21 cellular contexts compared by ENCODE assay signal in the genomic region with DNA sequence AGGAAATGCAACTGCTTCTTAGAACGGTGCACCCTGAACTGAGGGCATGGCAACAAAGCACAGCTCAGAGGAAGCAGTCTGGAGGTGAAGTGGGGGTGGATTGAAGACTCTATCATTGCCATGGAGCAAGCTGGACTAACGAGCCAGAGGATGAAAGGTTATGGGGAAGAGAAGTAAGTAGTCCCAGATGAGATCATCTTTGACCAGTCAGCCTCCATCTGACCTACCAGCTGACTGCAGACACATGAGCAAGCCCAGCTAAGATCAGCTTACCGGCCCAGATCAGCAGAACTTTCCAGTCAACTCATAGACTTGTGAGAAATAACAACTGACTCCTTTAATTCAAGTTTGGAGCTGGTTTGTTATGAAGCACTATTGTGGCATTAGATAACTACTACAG. TPM values are rescaled to one million over a fixed set of nuclear protein-coding genes. Genes with fewer than 3 reads are reported as not detected.
DNase-seq lines count a peak whose midpoint lies in the region; ATAC-seq and TF ChIP-seq lines count a peak whose summit lies in the region.
"Had no signal": no experiment of that assay in that cellular context is flagged by ENCODE, and none has a peak within 500 bp of the region (broad histone marks: within the 10 kb centered on the region; RNA-seq: fewer than 3 reads in every experiment).

No MANE protein-coding gene starts in this region.

- intact Hi-C loops in body of pancreas (cut with DNase I) = loop anchor here (10.0 kb wide), 1 partner anchor 512 kb away; no protein-coding TSS in a partner anchor
- intact Hi-C loops in Caco-2 (cut with micrococcal nuclease; ENCODE audit: unreplicated experiment) = no loop called here
- intact Hi-C loops in spleen (cut with DNase I; ENCODE audit: low total_unique reads) = no loop called here

- no peaks in the 10 kb centered on the region for H3K27me3 Mint-ChIP-seq in Caco-2 (ENCODE audit: insufficient read depth, unreplicated experiment)

- H3K4me1 ChIP-seq in body of pancreas (peaks cover 9% of the 10 kb centered on the region), Caco-2 (peaks cover 4% of the 10 kb centered on the region; the same call in 1 of the 2 replicates), spleen (no peaks in the 10 kb centered on the region)

- H3K9me3 ChIP-seq in body of pancreas (no peaks in the 10 kb centered on the region), Caco-2 (no peaks in the 10 kb centered on the region), spleen (no peaks in the 10 kb centered on the region)

- no TSS peak for BruUV-seq in Caco-2 (replicated peaks; lab: Mats Ljungman, UMichigan)

- no peaks in the 10 kb centered on the region for H3K36me3 Mint-ChIP-seq in Caco-2 (ENCODE audit: insufficient read depth, unreplicated experiment)
- H3K36me3 Mint-ChIP-seq: CD4-positive, alpha-beta memory T cell had no signal

- H3K27me3 ChIP-seq in body of pancreas (no peaks in the 10 kb centered on the region), Caco-2 (replicated peaks; ENCODE audit: control insufficient read depth, insufficient read depth, low read length) (no peaks in the 10 kb centered on the region), spleen (replicated peaks in 1 of 7) (peaks cover 0 to under 1% (median 0%) of the 10 kb centered on the region in 7 donors)

- TF ChIP-seq POLR2A in body of pancreas (IDR thresholded peaks at IDR 0.05) (no peak), spleen (IDR thresholded peaks at IDR 0.05) (no peak)

- CTCF ChIA-PET in Caco-2 (lab: Charles Lee) = no interaction called here

- H3K27ac ChIP-seq in body of pancreas = peak overlapping the region in 1 of 4 donors; percentile 9
- H3K27ac ChIP-seq in spleen = no peak overlapping the region
- H3K27ac ChIP-seq: 22Rv1, A549, C4-2B had no signal

- peak; percentile 40 for ATAC-seq in body of pancreas
- ATAC-seq in esophagus mucosa = peak; percentile 17
- ATAC-seq: A549, GM12878, GM23338, HCT116, HepG2 had no signal

- H3K9me3 Mint-ChIP-seq in Caco-2 (ENCODE audit: unreplicated experiment) = no peaks in the 10 kb centered on the region
- H3K9me3 Mint-ChIP-seq: GM23338 had no signal

- TF ChIP-seq CTCF in body of pancreas (IDR thresholded peaks at IDR 0.05) = no peak
- TF ChIP-seq CTCF in Caco-2 (IDR thresholded peaks at IDR 0.05; ENCODE audit: insufficient read depth in 1 of 2, low read depth in 1 of 2, low read length in 1 of 2, severe bottlenecking in 1 of 2, unreplicated experiment in 1 of 2) = no peak
- TF ChIP-seq CTCF in spleen (IDR thresholded peaks at IDR 0.05 in 8 of 11, conservative IDR thresholded peaks at IDR 0.05 in 3 of 11) = no peak

- H3K4me3 ChIP-seq in body of pancreas (no peak overlapping the region), Caco-2 (ENCODE audit: low read depth, low read length) (no peak overlapping the region), spleen (no peak overlapping the region)
- H3K4me3 ChIP-seq: A549, GM12878, GM23338 had no signal

- H3K4me3 Mint-ChIP-seq in Caco-2 (ENCODE audit: unreplicated experiment) = no peak overlapping the region
- H3K4me3 Mint-ChIP-seq: CD4-positive, alpha-beta memory T cell; GM23338; HFFc6 had no signal

- POLR2A ChIA-PET in Caco-2 (lab: Charles Lee) = interaction anchor here (0.9 kb wide), 1 partner anchor 9 kb away, joined by 3 read pairs; a partner anchor contains a TSS

- H3K4me1 Mint-ChIP-seq in Caco-2 (ENCODE audit: low read depth, unreplicated experiment) = no peaks in the 10 kb centered on the region
- H3K4me1 Mint-ChIP-seq: CD4-positive, alpha-beta memory T cell had no signal

- WGBS in body of pancreas, 2 donors = 78 to 87% methylated on average over 3 of the region's 3 CpGs
- WGBS in spleen, 5 donors = 64 to 71% (median 66%) methylated on average over 3 of the region's 3 CpGs

- no peak overlapping the region for H3K27ac Mint-ChIP-seq in Caco-2 (ENCODE audit: unreplicated experiment)
- H3K27ac Mint-ChIP-seq: CD4-positive, alpha-beta memory T cell; GM23338; HFFc6 had no signal

- DNase-seq in CD1c-positive myeloid dendritic cell (ENCODE audit: extremely low spot score) = peak; percentile 24
- no peak for DNase-seq in body of pancreas
- peak; percentile 65 for DNase-seq in iris pigment epithelial cell (ENCODE audit: low read depth)
- no peak for DNase-seq in EL
- no peak for DNase-seq in NCI-H526 treated with DMSO at 0.1 percent for 48 hours (lab: John Stamatoyannopoulos, UW)
- no peak for DNase-seq in Caco-2
- DNase-seq in spleen = no peak
- DNase-seq: AML-193; Calu3; CD4-positive, alpha-beta memory T cell; DMS79 treated with DMSO at 0.1 percent for 48 hours; HFFc6 had no signal

- H3K36me3 ChIP-seq in body of pancreas (replicated peaks in 1 of 2; ENCODE audit: insufficient read depth in 1 of 2, low read depth in 2 of 2) (no peaks in the 10 kb centered on the region), Caco-2 (ENCODE audit: control insufficient read depth, insufficient read depth, low read length) (no peaks in the 10 kb centered on the region), spleen (no peaks in the 10 kb centered on the region)

RNA-seq across cellular contexts. Expression of a gene that starts 9.1 kb away (rescaled TPM):
- total RNA-seq in body of pancreas (10 to 100 TPM; 41.2 to 55.7 TPM), esophagus mucosa (118 TPM), Caco-2 (2022) (69.1 and 69.8 TPM in 2 replicates), spleen (10 to 100 TPM; 39.5 to 85.3 (median 67.8) TPM)
- polyA plus RNA-seq in spleen = 10 to 100 TPM in 1 of 3 donors, 1 to 10 TPM in 2; 5.6 to 13.1 (median 7.7) TPM
- total RNA-seq: G401 had no signal

Comparison
In these comparisons a context has a peak if more than half of its experiments do, and no peak if none do; other contexts are left out.
1. DNase-seq: peak in CD1c-positive myeloid dendritic cell (single experiment) and iris pigment epithelial cell (single experiment); none in body of pancreas (0 of 4), EL (single experiment), NCI-H526 treated with DMSO at 0.1 percent for 48 hours (single experiment), Caco-2 (0 of 2) and spleen (single experiment).